8 cellular contexts compared by ENCODE assay signal in the genomic region with DNA sequence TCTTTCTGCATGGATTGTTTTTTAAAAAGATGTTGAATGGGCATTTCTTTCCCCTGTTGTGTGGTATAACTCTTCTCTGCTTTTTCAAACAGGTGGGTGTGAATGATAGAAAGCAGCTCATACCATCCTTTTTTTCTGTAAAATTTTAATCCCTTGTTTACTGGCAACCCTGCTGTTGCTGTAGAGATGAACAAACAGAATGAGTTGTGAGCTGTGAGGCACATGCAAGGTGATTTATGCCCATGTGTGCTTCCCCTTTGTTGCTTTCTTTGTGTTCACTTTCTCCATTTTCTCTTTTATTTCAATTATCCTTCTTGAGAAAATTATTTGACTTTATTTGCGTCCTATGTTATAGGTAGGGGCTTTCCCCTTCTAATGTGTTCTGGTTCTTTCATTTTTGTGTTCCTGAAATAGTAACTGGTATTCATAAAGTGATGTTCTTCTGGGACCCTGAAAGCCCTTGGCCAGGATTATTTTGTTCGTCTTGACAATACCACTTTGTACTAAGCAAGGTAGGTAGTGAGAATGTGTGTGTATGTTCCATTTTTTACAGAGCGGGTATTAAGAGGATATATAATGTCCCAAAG.
A peak's percentile ranks its signal among the peaks of the same experiment; 100 is the strongest.
DNase-seq lines count a peak whose midpoint lies in the region; ATAC-seq and TF ChIP-seq lines count a peak whose summit lies in the region.

No MANE protein-coding gene starts in this region.

- DNase-seq in NCI-H82 (lab: John Stamatoyannopoulos, UW), result peak; percentile 68
- no peak for DNase-seq in NCI-H82 treated with DMSO at 0.1 percent for 48 hours (lab: John Stamatoyannopoulos, UW; ENCODE audit: unreplicated experiment)
- no peak for DNase-seq in T-helper 17 cell
- peak; percentile 69 for DNase-seq in left kidney (ENCODE audit: low read depth, low spot score)
- no peak for DNase-seq in tibial artery
- DNase-seq in head of caudate nucleus, result no peak
- no peak for DNase-seq in SIG-M5 (lab: John Stamatoyannopoulos, UW)

- peak overlapping the region; percentile 66 to 67 for H3K27ac ChIP-seq in tibial artery

- no peaks in the 10 kb centered on the region for H3K27me3 ChIP-seq in tibial artery

- H3K4me1 Mint-ChIP-seq in T-helper 17 cell, result peaks cover 15% of the 10 kb centered on the region

- no peaks in the 10 kb centered on the region for H3K27me3 Mint-ChIP-seq in T-helper 17 cell

- H3K36me3 Mint-ChIP-seq in T-helper 17 cell (ENCODE audit: low read depth), result peaks cover 17% of the 10 kb centered on the region

- TF ChIP-seq CTCF in tibial artery (IDR thresholded peaks at IDR 0.05), result no peak

- intact Hi-C loops in tibial artery (cut with DNase I; ENCODE audit: low total_unique reads), result no loop called here
- intact Hi-C loops in head of caudate nucleus (cut with DNase I), result no loop called here

- no peak overlapping the region for H3K4me3 Mint-ChIP-seq in T-helper 17 cell

- ATAC-seq in T-helper 17 cell (no peak), GM21717 (IDR thresholded peaks at IDR 0.05; ENCODE audit: unreplicated experiment) (no peak)

- H3K36me3 ChIP-seq in tibial artery, result peaks cover 0 to 5% (median 0%) of the 10 kb centered on the region in 3 donors

- H3K9me3 ChIP-seq in T-helper 17 cell (ENCODE audit: control insufficient read depth, low read length, poor library complexity, severe bottlenecking) (no peaks in the 10 kb centered on the region), tibial artery (no peaks in the 10 kb centered on the region)

- H3K4me1 ChIP-seq in tibial artery, result peaks cover 0 to 83% (median 34%) of the 10 kb centered on the region in 4 donors

- H3K27ac Mint-ChIP-seq in T-helper 17 cell, result peak overlapping the region; percentile 70

- H3K4me3 ChIP-seq in tibial artery, result no peak overlapping the region

Comparison
In these comparisons a context has a peak if more than half of its experiments do, and no peak if none do; other contexts are left out.
1. DNase-seq: peak in NCI-H82 (single experiment) and left kidney (single experiment); none in NCI-H82 treated with DMSO at 0.1 percent for 48 hours (single experiment), T-helper 17 cell (0 of 3), tibial artery (0 of 2), head of caudate nucleus (0 of 42) and SIG-M5 (single experiment).